8 cellular contexts compared by ENCODE assay signal in the genomic region with DNA sequence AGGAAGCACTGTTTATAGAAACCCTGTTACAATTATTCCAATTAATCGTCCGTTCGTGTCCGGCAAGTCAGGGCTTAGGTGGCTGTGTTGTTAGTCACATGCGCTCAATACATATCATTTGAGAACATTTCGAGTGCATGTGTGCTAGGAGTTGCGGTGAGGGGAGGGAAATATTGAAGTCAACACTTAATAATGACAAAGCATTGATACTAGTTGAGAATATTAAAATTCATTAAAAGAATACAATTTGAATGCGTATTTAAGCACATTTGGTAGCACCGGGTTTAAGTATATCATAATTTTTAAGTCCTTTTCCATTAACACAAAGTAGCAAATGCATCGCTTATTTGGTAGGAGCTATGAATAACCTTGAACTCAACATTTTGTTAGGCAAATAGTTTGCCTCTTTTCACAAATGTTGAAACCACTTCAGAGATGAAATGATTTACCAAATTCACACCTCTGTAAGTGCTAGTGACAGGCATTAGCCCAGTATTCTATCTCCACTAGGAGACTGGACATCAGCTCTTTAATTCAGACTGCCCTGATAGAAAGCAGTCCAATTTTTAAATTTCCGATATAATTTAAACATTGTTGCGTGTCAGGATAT. TPM values are rescaled to one million over a fixed set of nuclear protein-coding genes. Genes with fewer than 3 reads are reported as not detected.
DNase-seq lines count a peak whose midpoint lies in the region; TF ChIP-seq lines count a peak whose summit lies in the region.

No MANE protein-coding gene starts in this region.

- peaks cover 16% of the 10 kb centered on the region for H3K4me1 ChIP-seq in endocrine pancreas (ENCODE audit: control insufficient read depth, insufficient read depth, low read length)
- peaks cover 24% of the 10 kb centered on the region for H3K4me1 ChIP-seq in osteoblast (ENCODE audit: insufficient read depth, low read length)

- CTCF ChIA-PET in Calu3 (lab: Charles Lee) = interaction anchor here (0.6 to 2.8 kb wide), 2 partner anchors 13 to 69 kb away, joined by 4 to 8 read pairs; no protein-coding TSS in a partner anchor

- peak overlapping the region; percentile 98 for H3K4me3 Mint-ChIP-seq in Calu3 (ENCODE audit: low read depth, unreplicated experiment)

- H3K4me3 ChIP-seq in endocrine pancreas (ENCODE audit: control insufficient read depth, insufficient read depth, low read length) (peak overlapping the region; percentile 88), osteoblast (ENCODE audit: insufficient read depth, low read length) (peak overlapping the region; percentile 97)

- H3K27ac Mint-ChIP-seq in Calu3 (ENCODE audit: unreplicated experiment) = peak overlapping the region; percentile 96

- DNase-seq in Calu3 (no peak), NCI-H1417 treated with DMSO at 0.1 percent for 48 hours (lab: John Stamatoyannopoulos, UW) (peak; percentile 79), osteoblast (ENCODE audit: insufficient read length, low spot score, missing footprints) (peak; percentile 19), NCI-H526 (lab: John Stamatoyannopoulos, UW) (no peak), NCI-H748 treated with DMSO at 0.1 percent for 48 hours (lab: John Stamatoyannopoulos, UW) (no peak), NCI-H146 (lab: John Stamatoyannopoulos, UW) (no peak), SIG-M5 treated with dmso at 0.1 percent for 504 hours (lab: John Stamatoyannopoulos, UW; ENCODE audit: unreplicated experiment) (no peak)

- no peaks in the 10 kb centered on the region for H3K9me3 Mint-ChIP-seq in Calu3 (ENCODE audit: low read depth, unreplicated experiment)

- peak overlapping the region; percentile 82 for H3K27ac ChIP-seq in osteoblast (ENCODE audit: low read depth, low read length)

- H3K27me3 ChIP-seq in endocrine pancreas (ENCODE audit: control insufficient read depth, insufficient read depth, low read length) (no peaks in the 10 kb centered on the region), osteoblast (ENCODE audit: insufficient read depth, low read length) (no peaks in the 10 kb centered on the region)

- H3K27me3 Mint-ChIP-seq in Calu3 (ENCODE audit: unreplicated experiment) = no peaks in the 10 kb centered on the region

- peak overlapping the region; percentile 96 for H3K9ac ChIP-seq in endocrine pancreas (ENCODE audit: control insufficient read depth, insufficient read depth, low read length)

- H3K9me3 ChIP-seq in endocrine pancreas (ENCODE audit: control insufficient read depth, low read length) (no peaks in the 10 kb centered on the region), osteoblast (ENCODE audit: low read depth, low read length) (no peaks in the 10 kb centered on the region)

- H3K36me3 Mint-ChIP-seq in Calu3 (ENCODE audit: insufficient read depth, unreplicated experiment) = peaks cover 50% of the 10 kb centered on the region

- H3K4me2 ChIP-seq in osteoblast (ENCODE audit: insufficient read depth, low read length) = peak overlapping the region; percentile 99

- TF ChIP-seq CTCF in Calu3 (IDR thresholded peaks at IDR 0.05; ENCODE audit: unreplicated experiment) (no peak), osteoblast (IDR thresholded peaks at IDR 0.05; ENCODE audit: extremely low read depth, low read depth, low read length) (no peak)

- H4K20me1 ChIP-seq in osteoblast (ENCODE audit: insufficient read depth, low read length) = peaks cover 34% of the 10 kb centered on the region

- H3K4me1 Mint-ChIP-seq in Calu3 (ENCODE audit: low read depth, unreplicated experiment) = peaks cover 13% of the 10 kb centered on the region

- peaks cover 40% of the 10 kb centered on the region for H3K79me2 ChIP-seq in osteoblast (ENCODE audit: insufficient read depth, low read length)

- peak overlapping the region; percentile 99 for H2AFZ ChIP-seq in osteoblast (ENCODE audit: low read length)

- H3K36me3 ChIP-seq in endocrine pancreas (ENCODE audit: control insufficient read depth, insufficient read depth, low read length) (no peaks in the 10 kb centered on the region), osteoblast (ENCODE audit: insufficient read depth, low read length) (peaks cover under 1% of the 10 kb centered on the region)

- BruUV-seq in Calu3 (replicated peaks; lab: Mats Ljungman, UMichigan) = TSS peak; percentile 69

- intact Hi-C loops in Calu3 (cut with micrococcal nuclease; ENCODE audit: unreplicated experiment) = loop anchor here (10.0 kb wide), 1 partner anchor 496 kb away; no protein-coding TSS in a partner anchor

RNA-seq across cellular contexts. Expression of gene SERBP1, which starts 1.1 kb away (rescaled TPM):
- 216 and 226 TPM in 2 replicates for total RNA-seq in Calu3 (2022)
- 152 and 161 TPM in 2 replicates for total RNA-seq in osteoblast

Comparison
In these comparisons a context has a peak if more than half of its experiments do, and no peak if none do; other contexts are left out.
1. DNase-seq: peak in NCI-H1417 treated with DMSO at 0.1 percent for 48 hours (single experiment) and osteoblast (single experiment); none in Calu3 (single experiment), NCI-H526 (0 of 2), NCI-H748 treated with DMSO at 0.1 percent for 48 hours (single experiment), NCI-H146 (single experiment) and SIG-M5 treated with dmso at 0.1 percent for 504 hours (single experiment).